8 cellular contexts compared by ENCODE assay signal in the genomic region with DNA sequence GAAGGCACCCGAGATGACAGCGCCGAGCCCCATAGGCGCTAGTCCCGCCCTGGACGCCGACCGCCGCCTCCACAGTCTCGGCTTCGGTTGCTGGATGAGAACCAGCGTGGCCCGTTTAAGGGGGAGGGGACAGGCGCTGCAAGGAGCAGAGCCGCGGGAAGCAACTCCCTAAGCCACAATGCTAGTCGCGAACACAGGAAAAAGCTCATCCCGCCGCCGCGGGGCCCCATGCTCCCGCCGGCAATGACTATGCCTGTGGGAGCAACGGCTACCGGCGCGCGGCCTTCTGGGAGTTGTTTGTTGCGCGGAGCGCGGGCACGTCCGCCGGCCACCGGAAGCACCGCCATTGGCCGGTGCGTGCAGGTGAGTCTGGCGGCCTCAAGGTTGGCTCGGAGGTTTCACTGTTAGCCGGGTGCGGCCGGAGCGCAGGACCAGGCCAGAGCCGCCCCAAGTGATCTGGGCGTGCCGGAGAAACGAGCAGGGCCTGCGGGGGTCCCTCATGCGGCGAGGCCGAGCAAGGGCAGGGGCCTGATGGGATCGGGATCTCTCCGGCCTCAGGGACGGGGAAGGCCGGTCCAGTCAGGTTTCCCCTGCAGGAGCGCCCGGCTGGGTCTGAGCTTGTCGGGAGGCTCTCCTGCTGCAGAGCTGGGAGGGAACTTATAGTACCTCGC. TPM values are rescaled to one million over a fixed set of nuclear protein-coding genes. Genes with fewer than 3 reads are reported as not detected.
A peak's percentile ranks its signal among the peaks of the same experiment; 100 is the strongest.
DNase-seq lines count a peak whose midpoint lies in the region; ATAC-seq and TF ChIP-seq lines count a peak whose summit lies in the region.

Gene ZNF544 (plus strand): TSS at position 331 of the 671 bp plus-strand sequence. CDS start 15,110 bp downstream, outside the sequence.

- CTCF ChIA-PET in activated naive CD4-positive, alpha-beta T cell treated with anti-CD3 and anti-CD28 coated beads for 36 hours (lab: Charles Lee), result interaction anchor here (0.9 to 1.7 kb wide), 6 partner anchors 8 to 291 kb away, joined by 3 to 5 read pairs (median 4); partner anchors contain the start of gene ZBTB45

- H3K27ac Mint-ChIP-seq in activated naive CD4-positive, alpha-beta T cell treated with anti-CD3 and anti-CD28 coated beads for 36 hours, result peak within 1 kb of the TSS; percentile 92

- no peaks in the 10 kb centered on the region for H3K27me3 ChIP-seq in RWPE2 (ENCODE audit: insufficient read depth, poor library complexity, severe bottlenecking)

- in situ Hi-C loops in KBM-7 (cut with MboI; ENCODE audit: low pct_unique_long_range_greater_than_20kb, low sequenced_read_pairs), result no loop called here

- DNase-seq in DMS 273 (lab: John Stamatoyannopoulos, UW; ENCODE audit: unreplicated experiment), result peak; percentile 87
- DNase-seq in KBM-7, result peak; percentile 14
- DNase-seq in RWPE2 (ENCODE audit: low spot score), result peak; percentile 83
- DNase-seq in activated naive CD4-positive, alpha-beta T cell treated with anti-CD3 and anti-CD28 coated beads for 36 hours, result peak; percentile 76
- DNase-seq in germinal center (ENCODE audit: low spot score), result peak; percentile 67
- peak in 53 of 56 donors; percentile 13 to 81 (median 53) for DNase-seq in nucleus accumbens (lab: John Stamatoyannopoulos, UW)
- peak in 46 of 49 donors; percentile 3 to 83 (median 48) for DNase-seq in substantia nigra (lab: John Stamatoyannopoulos, UW)

- H3K4me1 Mint-ChIP-seq in activated naive CD4-positive, alpha-beta T cell treated with anti-CD3 and anti-CD28 coated beads for 36 hours (ENCODE audit: low read depth), result peaks cover 29% of the 10 kb centered on the region

- peak; percentile 84 for ATAC-seq in GM21447 (IDR thresholded peaks at IDR 0.05; ENCODE audit: unreplicated experiment)
- ATAC-seq in RWPE2 (ENCODE audit: low read depth), result peak; percentile 97

- H3K4me3 Mint-ChIP-seq in activated naive CD4-positive, alpha-beta T cell treated with anti-CD3 and anti-CD28 coated beads for 36 hours, result peak within 1 kb of the TSS; percentile 94

- H3K27me3 Mint-ChIP-seq in activated naive CD4-positive, alpha-beta T cell treated with anti-CD3 and anti-CD28 coated beads for 36 hours (ENCODE audit: low read depth), result no peaks in the 10 kb centered on the region

- peaks cover 54% of the 10 kb centered on the region for H3K36me3 Mint-ChIP-seq in activated naive CD4-positive, alpha-beta T cell treated with anti-CD3 and anti-CD28 coated beads for 36 hours (ENCODE audit: low read depth)

- no peak for TF ChIP-seq CTCF in RWPE2 (IDR thresholded peaks at IDR 0.05; ENCODE audit: poor library complexity, severe bottlenecking)

- peak within 1 kb of the TSS; percentile 61 for H3K4me3 ChIP-seq in RWPE2 (ENCODE audit: severe bottlenecking)

- H3K4me1 ChIP-seq in RWPE2 (ENCODE audit: insufficient read depth, poor library complexity, severe bottlenecking), result peaks cover 5% of the 10 kb centered on the region

- peaks cover 41% of the 10 kb centered on the region for H3K36me3 ChIP-seq in RWPE2 (ENCODE audit: low read depth)

- peaks cover 37% of the 10 kb centered on the region for H3K9me3 Mint-ChIP-seq in activated naive CD4-positive, alpha-beta T cell treated with anti-CD3 and anti-CD28 coated beads for 36 hours

- H3K27ac ChIP-seq in RWPE2 (ENCODE audit: poor library complexity, severe bottlenecking) (peak within 1 kb of the TSS; percentile 70), substantia nigra (ENCODE audit: low read depth, low read length, poor library complexity, severe bottlenecking) (peak within 1 kb of the TSS; percentile 63)

- peaks cover 13% of the 10 kb centered on the region for H3K9me3 ChIP-seq in RWPE2 (ENCODE audit: severe bottlenecking)

- intact Hi-C loops in activated naive CD4-positive, alpha-beta T cell treated with anti-CD3 and anti-CD28 coated beads for 36 hours (cut with micrococcal nuclease), result loop anchor here (1.0 to 10.0 kb wide), 6 partner anchors 45 to 214 kb away; partner anchors contain the start of genes ERVK3-1, RPS5, ZNF132 and ZNF274

RNA-seq across cellular contexts. Expression of gene ZNF544, which starts in this region (rescaled TPM):
- 10 to 100 TPM; 32.4 to 35.4 TPM for total RNA-seq in activated naive CD4-positive, alpha-beta T cell treated with anti-CD3 and anti-CD28 coated beads for 36 hours

Comparison
In these comparisons a context has a peak if more than half of its experiments do, and no peak if none do; other contexts are left out.
1. Peak in every context shown above with its lines: DNase-seq, ATAC-seq, H3K4me3 ChIP-seq and H3K27ac ChIP-seq.
2. DNase-seq: peak in every context shown above with its lines; median percentile 87 in DMS 273; 83 in RWPE2; 76 in activated naive CD4-positive, alpha-beta T cell treated with anti-CD3 and anti-CD28 coated beads for 36 hours; 67 in germinal center; 53 in nucleus accumbens; 48 in substantia nigra; 14 in KBM-7.